In genomic region chr9:30289435-30289834, GRCh38 we compare ENCODE assay signal across 8 cellular contexts.
"Had no signal": no experiment of that assay in that cellular context is flagged by ENCODE, and none has a peak within 500 bp of the region (broad histone marks: within the 10 kb centered on the region; RNA-seq: fewer than 3 reads in every experiment).

No MANE protein-coding gene starts in this region.

- H2AFZ ChIP-seq: GM23338 had no signal

- FAIRE-seq: H1, H54, HTR-8/SVneo, K562 had no signal

- H3K4me3 ChIP-seq: GM23338, K562 had no signal

- ATAC-seq: GM23338, K562 had no signal

- H3K4me2 ChIP-seq: GM23338 had no signal

- DNase-seq: H9, HCEC 1CT, KG1 had no signal
